1 cellular context compared by ENCODE assay signal in the genomic region with DNA sequence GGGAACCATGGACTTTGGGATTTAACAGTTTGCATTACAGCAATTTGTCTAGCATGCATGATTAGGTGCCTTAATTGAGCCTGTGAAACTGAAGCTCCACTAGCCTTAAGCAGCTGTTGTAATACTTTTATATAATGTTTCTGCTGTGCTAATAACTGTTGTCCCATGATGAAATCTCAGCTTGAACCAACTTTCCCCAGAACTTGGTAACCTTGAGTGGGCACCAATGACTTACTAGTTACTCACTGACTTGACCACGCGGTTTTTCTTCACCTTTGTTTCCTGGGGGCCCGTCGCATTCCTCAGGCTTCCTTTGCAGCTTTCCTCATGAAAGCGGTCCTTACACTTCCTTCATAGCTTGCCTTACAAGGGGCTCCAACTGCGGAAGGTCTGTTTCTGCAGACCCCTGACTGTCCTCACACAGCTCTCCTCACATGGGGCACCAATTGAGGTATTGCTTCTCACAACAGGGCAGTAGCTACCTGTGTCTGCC.
TF ChIP-seq lines count a peak whose summit lies in the region.

No MANE protein-coding gene starts in this region.

TF ChIP-seq in HepG2, 621 proteins besides CTCF, POLR2A, EP300 and RAD21:
- TF ChIP-seq, protein P1, sequence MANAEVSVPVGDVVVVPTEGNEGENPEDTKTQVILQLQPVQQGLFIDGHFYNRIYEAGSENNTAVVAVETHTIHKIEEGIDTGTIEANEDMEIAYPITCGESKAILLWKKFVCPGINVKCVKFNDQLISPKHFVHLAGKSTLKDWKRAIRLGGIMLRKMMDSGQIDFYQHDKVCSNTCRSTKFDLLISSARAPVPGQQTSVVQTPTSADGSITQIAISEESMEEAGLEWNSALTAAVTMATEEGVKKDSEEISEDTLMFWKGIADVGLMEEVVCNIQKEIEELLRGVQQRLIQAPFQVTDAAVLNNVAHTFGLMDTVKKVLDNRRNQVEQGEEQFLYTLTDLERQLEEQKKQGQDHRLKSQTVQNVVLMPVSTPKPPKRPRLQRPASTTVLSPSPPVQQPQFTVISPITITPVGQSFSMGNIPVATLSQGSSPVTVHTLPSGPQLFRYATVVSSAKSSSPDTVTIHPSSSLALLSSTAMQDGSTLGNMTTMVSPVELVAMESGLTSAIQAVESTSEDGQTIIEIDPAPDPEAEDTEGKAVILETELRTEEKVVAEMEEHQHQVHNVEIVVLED (CRISPR knock-in tag; IDR thresholded peaks at IDR 0.05; ENCODE audit: borderline replicate concordance), result no peak
- TF ChIP-seq, protein P2, sequence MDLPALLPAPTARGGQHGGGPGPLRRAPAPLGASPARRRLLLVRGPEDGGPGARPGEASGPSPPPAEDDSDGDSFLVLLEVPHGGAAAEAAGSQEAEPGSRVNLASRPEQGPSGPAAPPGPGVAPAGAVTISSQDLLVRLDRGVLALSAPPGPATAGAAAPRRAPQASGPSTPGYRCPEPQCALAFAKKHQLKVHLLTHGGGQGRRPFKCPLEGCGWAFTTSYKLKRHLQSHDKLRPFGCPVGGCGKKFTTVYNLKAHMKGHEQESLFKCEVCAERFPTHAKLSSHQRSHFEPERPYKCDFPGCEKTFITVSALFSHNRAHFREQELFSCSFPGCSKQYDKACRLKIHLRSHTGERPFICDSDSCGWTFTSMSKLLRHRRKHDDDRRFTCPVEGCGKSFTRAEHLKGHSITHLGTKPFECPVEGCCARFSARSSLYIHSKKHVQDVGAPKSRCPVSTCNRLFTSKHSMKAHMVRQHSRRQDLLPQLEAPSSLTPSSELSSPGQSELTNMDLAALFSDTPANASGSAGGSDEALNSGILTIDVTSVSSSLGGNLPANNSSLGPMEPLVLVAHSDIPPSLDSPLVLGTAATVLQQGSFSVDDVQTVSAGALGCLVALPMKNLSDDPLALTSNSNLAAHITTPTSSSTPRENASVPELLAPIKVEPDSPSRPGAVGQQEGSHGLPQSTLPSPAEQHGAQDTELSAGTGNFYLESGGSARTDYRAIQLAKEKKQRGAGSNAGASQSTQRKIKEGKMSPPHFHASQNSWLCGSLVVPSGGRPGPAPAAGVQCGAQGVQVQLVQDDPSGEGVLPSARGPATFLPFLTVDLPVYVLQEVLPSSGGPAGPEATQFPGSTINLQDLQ (CRISPR knock-in tag; IDR thresholded peaks at IDR 0.05), result no peak
- TF ChIP-seq RFXAP (CRISPR knock-in tag; IDR thresholded peaks at IDR 0.05; ENCODE audit: borderline replicate concordance) (no peak), SOX5 (CRISPR knock-in tag; IDR thresholded peaks at IDR 0.05; ENCODE audit: borderline replicate concordance) (no peak), RFXANK (CRISPR knock-in tag; IDR thresholded peaks at IDR 0.05) (no peak), YEATS2 (CRISPR knock-in tag; IDR thresholded peaks at IDR 0.05; ENCODE audit: borderline replicate concordance) (no peak), NFYB (CRISPR knock-in tag; IDR thresholded peaks at IDR 0.05) (no peak), ZNF558 (CRISPR knock-in tag; IDR thresholded peaks at IDR 0.05; ENCODE audit: borderline replicate concordance) (no peak), ZNF570 (CRISPR knock-in tag; IDR thresholded peaks at IDR 0.05; ENCODE audit: borderline replicate concordance) (no peak), HDAC6 (IDR thresholded peaks at IDR 0.05; ENCODE audit: low read depth, low read length) (no peak), SMYD3 (CRISPR knock-in tag; IDR thresholded peaks at IDR 0.05) (no peak), PRPF4 (IDR thresholded peaks at IDR 0.05; ENCODE audit: low read depth, low read length, poor library complexity, severe bottlenecking) (no peak)
- TF ChIP-seq, protein P3, sequence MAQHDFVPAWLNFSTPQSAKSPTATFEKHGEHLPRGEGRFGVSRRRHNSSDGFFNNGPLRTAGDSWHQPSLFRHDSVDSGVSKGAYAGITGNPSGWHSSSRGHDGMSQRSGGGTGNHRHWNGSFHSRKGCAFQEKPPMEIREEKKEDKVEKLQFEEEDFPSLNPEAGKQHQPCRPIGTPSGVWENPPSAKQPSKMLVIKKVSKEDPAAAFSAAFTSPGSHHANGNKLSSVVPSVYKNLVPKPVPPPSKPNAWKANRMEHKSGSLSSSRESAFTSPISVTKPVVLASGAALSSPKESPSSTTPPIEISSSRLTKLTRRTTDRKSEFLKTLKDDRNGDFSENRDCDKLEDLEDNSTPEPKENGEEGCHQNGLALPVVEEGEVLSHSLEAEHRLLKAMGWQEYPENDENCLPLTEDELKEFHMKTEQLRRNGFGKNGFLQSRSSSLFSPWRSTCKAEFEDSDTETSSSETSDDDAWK (CRISPR knock-in tag; IDR thresholded peaks at IDR 0.05), result no peak
- TF ChIP-seq, protein P4, sequence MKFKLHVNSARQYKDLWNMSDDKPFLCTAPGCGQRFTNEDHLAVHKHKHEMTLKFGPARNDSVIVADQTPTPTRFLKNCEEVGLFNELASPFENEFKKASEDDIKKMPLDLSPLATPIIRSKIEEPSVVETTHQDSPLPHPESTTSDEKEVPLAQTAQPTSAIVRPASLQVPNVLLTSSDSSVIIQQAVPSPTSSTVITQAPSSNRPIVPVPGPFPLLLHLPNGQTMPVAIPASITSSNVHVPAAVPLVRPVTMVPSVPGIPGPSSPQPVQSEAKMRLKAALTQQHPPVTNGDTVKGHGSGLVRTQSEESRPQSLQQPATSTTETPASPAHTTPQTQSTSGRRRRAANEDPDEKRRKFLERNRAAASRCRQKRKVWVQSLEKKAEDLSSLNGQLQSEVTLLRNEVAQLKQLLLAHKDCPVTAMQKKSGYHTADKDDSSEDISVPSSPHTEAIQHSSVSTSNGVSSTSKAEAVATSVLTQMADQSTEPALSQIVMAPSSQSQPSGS (CRISPR knock-in tag; IDR thresholded peaks at IDR 0.05), result no peak
- TF ChIP-seq, protein P5, sequence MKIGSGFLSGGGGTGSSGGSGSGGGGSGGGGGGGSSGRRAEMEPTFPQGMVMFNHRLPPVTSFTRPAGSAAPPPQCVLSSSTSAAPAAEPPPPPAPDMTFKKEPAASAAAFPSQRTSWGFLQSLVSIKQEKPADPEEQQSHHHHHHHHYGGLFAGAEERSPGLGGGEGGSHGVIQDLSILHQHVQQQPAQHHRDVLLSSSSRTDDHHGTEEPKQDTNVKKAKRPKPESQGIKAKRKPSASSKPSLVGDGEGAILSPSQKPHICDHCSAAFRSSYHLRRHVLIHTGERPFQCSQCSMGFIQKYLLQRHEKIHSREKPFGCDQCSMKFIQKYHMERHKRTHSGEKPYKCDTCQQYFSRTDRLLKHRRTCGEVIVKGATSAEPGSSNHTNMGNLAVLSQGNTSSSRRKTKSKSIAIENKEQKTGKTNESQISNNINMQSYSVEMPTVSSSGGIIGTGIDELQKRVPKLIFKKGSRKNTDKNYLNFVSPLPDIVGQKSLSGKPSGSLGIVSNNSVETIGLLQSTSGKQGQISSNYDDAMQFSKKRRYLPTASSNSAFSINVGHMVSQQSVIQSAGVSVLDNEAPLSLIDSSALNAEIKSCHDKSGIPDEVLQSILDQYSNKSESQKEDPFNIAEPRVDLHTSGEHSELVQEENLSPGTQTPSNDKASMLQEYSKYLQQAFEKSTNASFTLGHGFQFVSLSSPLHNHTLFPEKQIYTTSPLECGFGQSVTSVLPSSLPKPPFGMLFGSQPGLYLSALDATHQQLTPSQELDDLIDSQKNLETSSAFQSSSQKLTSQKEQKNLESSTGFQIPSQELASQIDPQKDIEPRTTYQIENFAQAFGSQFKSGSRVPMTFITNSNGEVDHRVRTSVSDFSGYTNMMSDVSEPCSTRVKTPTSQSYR (CRISPR knock-in tag; IDR thresholded peaks at IDR 0.05; ENCODE audit: borderline replicate concordance), result no peak
